22 cellular contexts compared by ENCODE assay signal in the genomic region with DNA sequence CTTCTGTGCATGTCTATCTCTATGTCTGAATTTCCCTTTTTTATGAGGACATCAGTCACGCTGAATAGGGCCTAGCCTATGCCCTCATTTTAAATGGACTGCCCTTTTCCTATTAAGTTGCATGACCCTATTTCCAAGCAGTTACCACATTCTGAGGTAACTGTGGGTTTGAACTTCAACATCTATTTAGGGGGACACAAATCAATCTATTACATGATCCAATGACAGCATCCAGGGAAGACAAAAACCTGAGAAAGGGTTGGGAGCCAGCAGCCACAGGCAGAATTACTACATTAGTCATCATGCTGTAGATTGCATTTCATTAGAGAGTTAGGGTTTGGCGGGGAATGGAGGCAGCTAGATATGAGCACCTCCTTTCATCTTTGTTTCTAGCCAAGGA. TPM values are rescaled to one million over a fixed set of nuclear protein-coding genes. Genes with fewer than 3 reads are reported as not detected.
DNase-seq lines count a peak whose midpoint lies in the region; TF ChIP-seq lines count a peak whose summit lies in the region.
"Had no signal": no experiment of that assay in that cellular context is flagged by ENCODE, and none has a peak within 500 bp of the region (broad histone marks: within the 10 kb centered on the region; RNA-seq: fewer than 3 reads in every experiment).

No MANE protein-coding gene starts in this region.

- CTCF ChIA-PET in A673 (lab: Charles Lee): no interaction called here

- no peaks in the 10 kb centered on the region for H3K27me3 ChIP-seq in A673 (replicated peaks; ENCODE audit: insufficient read depth, low read depth, low read length, poor library complexity)
- H3K27me3 ChIP-seq: neutrophil, suprapubic skin, vagina had no signal

- in situ Hi-C loops in astrocyte of the spinal cord (cut with HindIII; ENCODE audit: low sequenced_read_pairs): no loop called here

- no peaks in the 10 kb centered on the region for H3K36me3 ChIP-seq in A673 (ENCODE audit: insufficient read depth, low read length, poor library complexity, severe bottlenecking)
- H3K36me3 ChIP-seq: neutrophil, suprapubic skin, vagina had no signal

- no TSS peak for BruUV-seq in A673 (replicated peaks; lab: Mats Ljungman, UMichigan)

- H3K9me3 ChIP-seq in A673 (ENCODE audit: low read depth, low read length, poor library complexity, severe bottlenecking): peaks cover 4% of the 10 kb centered on the region
- H3K9me3 ChIP-seq: neutrophil, suprapubic skin, vagina had no signal

- H3K4me3 ChIP-seq in A673 (ENCODE audit: low read depth, low read length, poor library complexity, severe bottlenecking) (no peak overlapping the region), astrocyte of the spinal cord (ENCODE audit: low read depth, low read length) (no peak overlapping the region)
- H3K4me3 ChIP-seq: suprapubic skin, vagina had no signal

- intact Hi-C loops in A673 (cut with micrococcal nuclease; ENCODE audit: unreplicated experiment): no loop called here

- POLR2A ChIA-PET in A673 (lab: Charles Lee; ENCODE audit: low non-redundant PET): no interaction called here

- TF ChIP-seq CTCF in A673 (conservative IDR thresholded peaks at IDR 0.05; ENCODE audit: low read depth, low read length) (no peak), astrocyte of the spinal cord (IDR thresholded peaks at IDR 0.05; ENCODE audit: low read depth, low read length) (no peak)

- no peak overlapping the region for H3K27ac ChIP-seq in A673 (ENCODE audit: low read depth, low read length, poor library complexity, severe bottlenecking)
- H3K27ac ChIP-seq: neutrophil, suprapubic skin, vagina had no signal

- DNase-seq in A673 (ENCODE audit: low spot score) (peak; percentile 7), LHCN-M2 (ENCODE audit: low read depth) (peak; percentile 29), astrocyte of the spinal cord (ENCODE audit: low read depth, low spot score) (peak; percentile 12), myocyte (ENCODE audit: low read depth) (peak; percentile 58), SHP77 treated with DMSO at 0.1 percent for 48 hours (lab: John Stamatoyannopoulos, UW) (no peak), activated T-cell treated with anti-CD3 and anti-CD28 coated beads for 4 hours (no peak), NCI-H1694 (lab: John Stamatoyannopoulos, UW) (no peak)
- DNase-seq in stimulated activated CD4-positive, alpha-beta T cell treated with anti-CD3 and anti-CD28 coated beads, Interleukin-15, amount 100 ng/mL, for 24 hours: no peak
- DNase-seq: activated CD4-positive, alpha-beta T cell treated with anti-CD3 and anti-CD28 coated beads for 36 hours; activated naive CD4-positive, alpha-beta T cell treated with anti-CD3 and anti-CD28 coated beads for 36 hours; amniotic stem cell; COR-L47; DMS79; H7; left cardiac atrium; NCI-H1436; NCI-H524 treated with DMSO at 0.1 percent for 48 hours; stimulated activated CD4-positive, alpha-beta T cell treated with anti-CD3 and anti-CD28 coated beads, Interleukin-4, amount 100 ng/mL, for 1 hour; T-helper 1 cell had no signal

- peaks cover 2% of the 10 kb centered on the region for H3K4me1 ChIP-seq in A673 (ENCODE audit: insufficient read depth, low read length, poor library complexity, severe bottlenecking)
- H3K4me1 ChIP-seq: vagina had no signal

RNA-seq across cellular contexts. Expression of a gene that starts 40.2 kb away (rescaled TPM):
- total RNA-seq in A673 (2021): 18.4 and 21.3 TPM in 2 replicates
- total RNA-seq in LHCN-M2 (2014; rRNA removed): 47.8 and 55.5 TPM in 2 replicates
- polyA plus RNA-seq in LHCN-M2 (2012): 16.3 TPM
- total RNA-seq in myocyte: 26.8 and 48.7 TPM in 2 replicates
- polyA plus RNA-seq in myocyte (2012): 21.9 TPM

RNA-seq across cellular contexts. Expression of a gene that starts 54.7 kb away (rescaled TPM):
- total RNA-seq in A673 (2021): 37.1 and 46.0 TPM in 2 replicates
- 31.7 and 35.3 TPM in 2 replicates for total RNA-seq in LHCN-M2 (2014; rRNA removed)
- 12.7 TPM for polyA plus RNA-seq in LHCN-M2 (2012)
- total RNA-seq in myocyte: 23.7 and 23.8 TPM in 2 replicates
- 18.2 TPM for polyA plus RNA-seq in myocyte (2012)

Comparison
In these comparisons a context has a peak if more than half of its experiments do, and no peak if none do; other contexts are left out.
1. DNase-seq: peak in A673 (single experiment), LHCN-M2 (single experiment), astrocyte of the spinal cord (single experiment) and myocyte (single experiment); none in SHP77 treated with DMSO at 0.1 percent for 48 hours (single experiment), stimulated activated CD4-positive, alpha-beta T cell treated with anti-CD3 and anti-CD28 coated beads, Interleukin-15, amount 100 ng/mL, for 24 hours (single experiment), activated T-cell treated with anti-CD3 and anti-CD28 coated beads for 4 hours (single experiment) and NCI-H1694 (single experiment).